ENCODE assay signal across 9 cellular contexts in genomic region chr13:102141625-102142472, GRCh38.
A peak's percentile ranks its signal among the peaks of the same experiment; 100 is the strongest.
DNase-seq lines count a peak whose midpoint lies in the region; ATAC-seq, FAIRE-seq and TF ChIP-seq lines count a peak whose summit lies in the region.
"Had no signal": no experiment of that assay in that cellular context is flagged by ENCODE, and none has a peak within 500 bp of the region (broad histone marks: within the 10 kb centered on the region; RNA-seq: fewer than 3 reads in every experiment).

No MANE protein-coding gene starts in this region.

- no peaks in the 10 kb centered on the region for H3K9me2 ChIP-seq in OCI-LY1 (ENCODE audit: low read depth, low read length)

- peak; percentile 61 for ATAC-seq in GM19351 (IDR thresholded peaks at IDR 0.05; ENCODE audit: unreplicated experiment)
- no peak for ATAC-seq in HG03521 (IDR thresholded peaks at IDR 0.05; ENCODE audit: unreplicated experiment)

- no peak overlapping the region for H3K4me2 ChIP-seq in OCI-LY1 (ENCODE audit: low read length)
- H3K4me2 ChIP-seq in fibroblast of lung (ENCODE audit: extremely low read depth, insufficient read depth, low read length), result no peak overlapping the region

- H3K79me2 ChIP-seq in OCI-LY1 (ENCODE audit: insufficient read depth, low read length) (no peaks in the 10 kb centered on the region), fibroblast of lung (ENCODE audit: control insufficient read depth, insufficient read depth, low read length) (no peaks in the 10 kb centered on the region)

- no peaks in the 10 kb centered on the region for H3K36me3 ChIP-seq in OCI-LY1 (ENCODE audit: insufficient read depth, low read length)
- no peaks in the 10 kb centered on the region for H3K36me3 ChIP-seq in fibroblast of lung (ENCODE audit: control insufficient read depth, insufficient read depth, low read length)
- H3K36me3 ChIP-seq in small intestine (ENCODE audit: control insufficient read depth in 2 of 2, insufficient read depth in 2 of 2, low read length in 2 of 2), result no peaks in the 10 kb centered on the region

- DNase-seq in AG08395 (ENCODE audit: low spot score) (peak; percentile 40), fibroblast of lung (ENCODE audit: low read depth in 2 of 2) (peak; percentile 23 to 69), stromal cell of bone marrow (ENCODE audit: low read depth) (peak; percentile 13), small intestine (no peak), amygdala (lab: John Stamatoyannopoulos, UW) (no peak)

- H3K4me1 ChIP-seq in OCI-LY1 (ENCODE audit: insufficient read depth, low read length, severe bottlenecking), result no peaks in the 10 kb centered on the region
- H3K4me1 ChIP-seq in fibroblast of lung (ENCODE audit: control insufficient read depth, extremely low read depth, insufficient read depth, low read length), result no peaks in the 10 kb centered on the region
- no peaks in the 10 kb centered on the region for H3K4me1 ChIP-seq in small intestine (ENCODE audit: control insufficient read depth in 2 of 2, insufficient read depth in 1 of 2, low read depth in 1 of 2, low read length in 1 of 2)

- no peaks in the 10 kb centered on the region for H3K27me3 ChIP-seq in OCI-LY1 (ENCODE audit: insufficient read depth, low read length)
- no peaks in the 10 kb centered on the region for H3K27me3 ChIP-seq in fibroblast of lung (ENCODE audit: control insufficient read depth, insufficient read depth, low read length)
- no peaks in the 10 kb centered on the region for H3K27me3 ChIP-seq in small intestine (ENCODE audit: control insufficient read depth in 2 of 2, insufficient read depth in 2 of 2, low read length in 2 of 2)

- H3K9ac ChIP-seq in OCI-LY1 (ENCODE audit: low read length), result no peak overlapping the region
- no peak overlapping the region for H3K9ac ChIP-seq in fibroblast of lung (ENCODE audit: insufficient read depth, low read length)

- H3F3A ChIP-seq in OCI-LY1 (ENCODE audit: insufficient read depth, low read length), result no peaks in the 10 kb centered on the region

- H4K20me1 ChIP-seq in OCI-LY1 (ENCODE audit: insufficient read depth, low read length) (no peaks in the 10 kb centered on the region), fibroblast of lung (ENCODE audit: control insufficient read depth, extremely low read depth, insufficient read depth, low read length) (no peaks in the 10 kb centered on the region)

- H3K4me3 ChIP-seq in OCI-LY1 (ENCODE audit: low read depth, low read length, poor library complexity, severe bottlenecking) (no peak overlapping the region), fibroblast of lung (replicated peaks in 1 of 4; ENCODE audit: control extremely low read depth in 1 of 4, insufficient read depth in 1 of 4, low read depth in 3 of 4, low read length in 4 of 4) (no peak overlapping the region), small intestine (ENCODE audit: low read depth in 1 of 2, low read length in 2 of 2) (no peak overlapping the region)

- H3K9me3 ChIP-seq in OCI-LY1 (ENCODE audit: low read length) (no peaks in the 10 kb centered on the region), fibroblast of lung (ENCODE audit: control insufficient read depth, insufficient read depth, low read depth, low read length) (no peaks in the 10 kb centered on the region), small intestine (ENCODE audit: control insufficient read depth, low read depth) (no peaks in the 10 kb centered on the region)

- no peak for FAIRE-seq in small intestine (lab: Jason Lieb, UNC)
- FAIRE-seq: colon had no signal

- H3K27ac ChIP-seq in OCI-LY1 (ENCODE audit: low read depth, low read length, poor library complexity, severe bottlenecking) (no peak overlapping the region), fibroblast of lung (ENCODE audit: insufficient read depth, low read length) (no peak overlapping the region), small intestine (ENCODE audit: low read depth in 1 of 2, low read length in 1 of 2) (no peak overlapping the region)

- WGBS in small intestine, 3 donors, result 34 to 37% (median 37%) methylated on average over 4 of the region's 4 CpGs

- TF ChIP-seq CTCF in OCI-LY1 (IDR thresholded peaks at IDR 0.05; ENCODE audit: low read length), result peak; percentile 83
- peak; percentile 54 to 76 for TF ChIP-seq CTCF in fibroblast of lung (conservative IDR thresholded peaks at IDR 0.05 in 1 of 2, IDR thresholded peaks at IDR 0.05 in 1 of 2; ENCODE audit: low read depth in 1 of 2, low read length in 2 of 2)

- no peak overlapping the region for H2AFZ ChIP-seq in OCI-LY1 (ENCODE audit: low read length)
- H2AFZ ChIP-seq in fibroblast of lung (ENCODE audit: low read length), result no peak overlapping the region

Comparison
In these comparisons a context has a peak if more than half of its experiments do, and no peak if none do; other contexts are left out.
1. DNase-seq: peak in AG08395 (single experiment), fibroblast of lung (2 of 2) and stromal cell of bone marrow (single experiment); none in small intestine (single experiment) and amygdala (0 of 56).